18 cellular contexts compared by ENCODE assay signal in genomic region chr6:168671863-168672546, GRCh38.
DNase-seq lines count a peak whose midpoint lies in the region; ATAC-seq and TF ChIP-seq lines count a peak whose summit lies in the region.
"Had no signal": no experiment of that assay in that cellular context is flagged by ENCODE, and none has a peak within 500 bp of the region (broad histone marks: within the 10 kb centered on the region; RNA-seq: fewer than 3 reads in every experiment).

No MANE protein-coding gene starts in this region.

- intact Hi-C loops in Caco-2 (cut with micrococcal nuclease; ENCODE audit: unreplicated experiment): loop anchor here (2.0 kb wide), 1 partner anchor 15 kb away; no protein-coding TSS in a partner anchor
- intact Hi-C loops in colonic mucosa (cut with DNase I): no loop called here
- intact Hi-C loops in mucosa of descending colon (cut with DNase I, micrococcal nuclease): no loop called here

- H3K27me3 ChIP-seq in Caco-2 (replicated peaks; ENCODE audit: control insufficient read depth, insufficient read depth, low read length) (no peaks in the 10 kb centered on the region), colonic mucosa (no peaks in the 10 kb centered on the region)

- H3K36me3 ChIP-seq in Caco-2 (ENCODE audit: control insufficient read depth, insufficient read depth, low read length): no peaks in the 10 kb centered on the region; the same call in 1 of the 2 replicates
- no peaks in the 10 kb centered on the region for H3K36me3 ChIP-seq in colonic mucosa
- H3K36me3 ChIP-seq in mucosa of descending colon (ENCODE audit: low read depth): no peaks in the 10 kb centered on the region

- TF ChIP-seq CTCF in Caco-2 (IDR thresholded peaks at IDR 0.05; ENCODE audit: insufficient read depth in 1 of 2, low read depth in 1 of 2, low read length in 1 of 2, severe bottlenecking in 1 of 2, unreplicated experiment in 1 of 2) (no peak), colonic mucosa (IDR thresholded peaks at IDR 0.05) (no peak), mucosa of descending colon (IDR thresholded peaks at IDR 0.05) (no peak), omental fat pad (IDR thresholded peaks at IDR 0.05) (no peak)

- peaks cover 6% of the 10 kb centered on the region for H3K9me3 Mint-ChIP-seq in Caco-2 (ENCODE audit: unreplicated experiment)
- peaks cover 0 to 2% (median 0%) of the 10 kb centered on the region in 6 donors for H3K9me3 Mint-ChIP-seq in immature natural killer cell
- H3K9me3 Mint-ChIP-seq: CD4-positive, alpha-beta T cell had no signal

- BruUV-seq in Caco-2 (replicated peaks; lab: Mats Ljungman, UMichigan): no TSS peak

- H3K4me3 Mint-ChIP-seq in Caco-2 (ENCODE audit: unreplicated experiment): no peak overlapping the region
- H3K4me3 Mint-ChIP-seq in immature natural killer cell: no peak overlapping the region
- H3K4me3 Mint-ChIP-seq: B cell; CD4-positive, alpha-beta T cell had no signal

- H3K27me3 Mint-ChIP-seq in Caco-2 (ENCODE audit: insufficient read depth, unreplicated experiment): no peaks in the 10 kb centered on the region
- peaks cover 3 to 9% (median 9%) of the 10 kb centered on the region in 3 donors for H3K27me3 Mint-ChIP-seq in immature natural killer cell (ENCODE audit: low read depth in 3 of 3)
- H3K27me3 Mint-ChIP-seq: B cell; CD4-positive, alpha-beta T cell had no signal

- ATAC-seq in mucosa of descending colon (peak; percentile 89), left lobe of liver (no peak), omental fat pad (ENCODE audit: low FRiP score) (no peak)

- H3K9ac ChIP-seq in colonic mucosa (ENCODE audit: low read depth in 2 of 2, low read length in 2 of 2): peak overlapping the region in 1 of 2 donors; percentile 72
- H3K9ac ChIP-seq: GM23248 had no signal

- H3K36me3 Mint-ChIP-seq in Caco-2 (ENCODE audit: insufficient read depth, unreplicated experiment) (peaks cover 5% of the 10 kb centered on the region), immature natural killer cell (no peaks in the 10 kb centered on the region)

- H3K4me1 Mint-ChIP-seq in Caco-2 (ENCODE audit: low read depth, unreplicated experiment) (peaks cover 19% of the 10 kb centered on the region), immature natural killer cell (no peaks in the 10 kb centered on the region)
- H3K4me1 Mint-ChIP-seq: B cell had no signal

- POLR2A ChIA-PET in Caco-2 (lab: Charles Lee): no interaction called here

- peak overlapping the region; percentile 13 for H3K27ac ChIP-seq in colonic mucosa
- H3K27ac ChIP-seq: GM23248, HL-60 had no signal

- H3K9me3 ChIP-seq in Caco-2 (peaks cover 7% of the 10 kb centered on the region; the same call in 1 of the 2 replicates), colonic mucosa (no peaks in the 10 kb centered on the region), mucosa of descending colon (no peaks in the 10 kb centered on the region)

- peaks cover 24% of the 10 kb centered on the region for H3K4me1 ChIP-seq in Caco-2
- no peaks in the 10 kb centered on the region for H3K4me1 ChIP-seq in colonic mucosa
- H3K4me1 ChIP-seq in mucosa of descending colon (ENCODE audit: low read depth): no peaks in the 10 kb centered on the region

- H3K4me3 ChIP-seq in Caco-2 (ENCODE audit: low read depth, low read length): no peak overlapping the region
- H3K4me3 ChIP-seq in colonic mucosa: no peak overlapping the region
- H3K4me3 ChIP-seq in mucosa of descending colon: no peak overlapping the region
- H3K4me3 ChIP-seq: GM23248 had no signal

- H3K27ac Mint-ChIP-seq in Caco-2 (ENCODE audit: unreplicated experiment) (peak overlapping the region; percentile 72), immature natural killer cell (no peak overlapping the region)
- H3K27ac Mint-ChIP-seq: B cell; CD4-positive, alpha-beta T cell had no signal

- CTCF ChIA-PET in Caco-2 (lab: Charles Lee): no interaction called here

- peak in 1 of 2 experiments; percentile 51 for DNase-seq in Caco-2
- DNase-seq in colonic mucosa: no peak
- peak in 1 of 3 donors; percentile 37 for DNase-seq in mucosa of descending colon
- DNase-seq in renal cortical epithelial cell (ENCODE audit: low read depth): peak; percentile 58
- DNase-seq in SW 1271 (lab: John Stamatoyannopoulos, UW): no peak
- no peak for DNase-seq in left lobe of liver (ENCODE audit: low spot score)
- DNase-seq in omental fat pad (ENCODE audit: low spot score): no peak
- DNase-seq in immature natural killer cell: no peak
- DNase-seq: ACHN; C1 segment of cervical spinal cord; CD4-positive, alpha-beta T cell; DMS153; DMS79 treated with DMSO at 0.1 percent for 48 hours; EL; GM23248; H7 had no signal
